ENCODE assay signal across 22 cellular contexts in genomic region chr14:72839753-72840390, GRCh38. TPM values are rescaled to one million over a fixed set of nuclear protein-coding genes. Genes with fewer than 3 reads are reported as not detected.
"Had no signal": no experiment of that assay in that cellular context is flagged by ENCODE, and none has a peak within 500 bp of the region (broad histone marks: within the 10 kb centered on the region; RNA-seq: fewer than 3 reads in every experiment).

No MANE protein-coding gene starts in this region.

- H3K27ac Mint-ChIP-seq: memory B cell; mesothelial cell of epicardium; nephron; neural progenitor cell; stimulated activated memory B cell treated with anti-CD40 and anti-IgM and Interleukin-4, amounts not matched to agents 10 μg/mL and 1 μg/mL and 100 μg/mL, for 72 hours; stimulated activated naive CD8-positive, alpha-beta T cell treated with anti-CD3 and anti-CD28 coated beads, Interleukin-15, Interleukin-2, amounts not matched to agents 100 ng/mL and 50 ng/mL, for 24 hours had no signal

- H3K27me3 Mint-ChIP-seq: memory B cell; naive B cell; stimulated activated memory B cell treated with anti-CD40 and anti-IgM and Interleukin-4, amounts not matched to agents 10 μg/mL and 1 μg/mL and 100 μg/mL, for 72 hours; stimulated activated naive CD8-positive, alpha-beta T cell treated with anti-CD3 and anti-CD28 coated beads, Interleukin-15, Interleukin-2, amounts not matched to agents 100 ng/mL and 50 ng/mL, for 24 hours had no signal

- H3K4me3 ChIP-seq: dorsolateral prefrontal cortex, left lung, lung, mucosa of descending colon, neural progenitor cell, sigmoid colon, transverse colon, upper lobe of right lung, vagina had no signal

- H2AFZ ChIP-seq: neural progenitor cell had no signal

- ATAC-seq: left lung; mucosa of descending colon; stimulated activated memory B cell treated with anti-CD40 and anti-IgM and Interleukin-4, amounts not matched to agents 10 μg/mL and 1 μg/mL and 100 μg/mL, for 72 hours; upper lobe of right lung had no signal

- H3K9me3 ChIP-seq: left lung, mucosa of descending colon, sigmoid colon, transverse colon, upper lobe of right lung, vagina had no signal

- H3K9me3 Mint-ChIP-seq: memory B cell; mesothelial cell of epicardium; naive B cell; nephron; neural progenitor cell; stimulated activated memory B cell treated with anti-CD40 and anti-IgM and Interleukin-4, amounts not matched to agents 10 μg/mL and 1 μg/mL and 100 μg/mL, for 72 hours; stimulated activated naive CD8-positive, alpha-beta T cell treated with anti-CD3 and anti-CD28 coated beads, Interleukin-15, Interleukin-2, amounts not matched to agents 100 ng/mL and 50 ng/mL, for 24 hours had no signal

- H3K9ac ChIP-seq: neural progenitor cell had no signal

- H3K4me2 ChIP-seq: neural progenitor cell had no signal

- H3K4me3 Mint-ChIP-seq: memory B cell; mesothelial cell of epicardium; naive B cell; nephron; neural progenitor cell; stimulated activated memory B cell treated with anti-CD40 and anti-IgM and Interleukin-4, amounts not matched to agents 10 μg/mL and 1 μg/mL and 100 μg/mL, for 72 hours; stimulated activated naive CD8-positive, alpha-beta T cell treated with anti-CD3 and anti-CD28 coated beads, Interleukin-15, Interleukin-2, amounts not matched to agents 100 ng/mL and 50 ng/mL, for 24 hours had no signal

- H3K4me1 Mint-ChIP-seq: mesothelial cell of epicardium; nephron; stimulated activated memory B cell treated with anti-CD40 and anti-IgM and Interleukin-4, amounts not matched to agents 10 μg/mL and 1 μg/mL and 100 μg/mL, for 72 hours had no signal

- H3K36me3 Mint-ChIP-seq: mesothelial cell of epicardium; neural progenitor cell; stimulated activated memory B cell treated with anti-CD40 and anti-IgM and Interleukin-4, amounts not matched to agents 10 μg/mL and 1 μg/mL and 100 μg/mL, for 72 hours had no signal

- DNase-seq: central memory CD4-positive, alpha-beta T cell; dorsolateral prefrontal cortex; effector CD4-positive, alpha-beta T cell; head of caudate nucleus; left lung; mucosa of descending colon; naive B cell; nucleus accumbens; posterior cingulate gyrus; sigmoid colon; stimulated activated CD4-positive, alpha-beta T cell treated with anti-CD3 and anti-CD28 coated beads, Interleukin-2, amount 100 ng/mL, for 24 hours; stimulated activated CD4-positive, alpha-beta T cell treated with anti-CD3 and anti-CD28 coated beads, Interleukin-4, amount 100 ng/mL, for 24 hours; transverse colon; upper lobe of right lung had no signal

- H3K27ac ChIP-seq: dorsolateral prefrontal cortex, left lung, neural progenitor cell, sigmoid colon, transverse colon, upper lobe of right lung, vagina had no signal

- H3K36me3 ChIP-seq: left lung, neural progenitor cell, sigmoid colon, transverse colon, upper lobe of right lung, vagina had no signal

- H3K4me1 ChIP-seq: left lung, neural progenitor cell, sigmoid colon, transverse colon, upper lobe of right lung, vagina had no signal

- H3K27me3 ChIP-seq: dorsolateral prefrontal cortex, left lung, neural progenitor cell, sigmoid colon, transverse colon, upper lobe of right lung, vagina had no signal

RNA-seq across cellular contexts. Expression of gene DPF3, which starts 54.0 kb away (rescaled TPM):
- total RNA-seq: vagina had no signal
